Comparison of ENCODE assay signal across 18 cellular contexts in the genomic region with DNA sequence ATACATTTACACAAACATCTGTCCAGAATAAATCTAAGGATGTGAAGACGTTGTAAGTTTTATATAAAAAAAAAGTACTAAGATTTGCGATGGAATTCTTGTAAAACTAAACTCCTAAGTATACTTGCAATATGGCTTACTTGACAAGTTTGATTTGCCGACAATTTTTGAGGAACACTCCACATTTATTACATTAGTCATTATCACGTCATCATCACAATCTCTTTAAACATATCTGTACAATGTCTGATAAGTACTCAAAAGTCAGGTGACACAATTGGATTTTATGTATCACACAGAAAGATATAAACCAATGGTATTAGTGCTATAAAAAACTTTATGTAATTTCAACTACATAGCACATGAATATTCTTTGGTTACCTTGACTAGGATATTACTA.
"Had no signal": no experiment of that assay in that cellular context is flagged by ENCODE, and none has a peak within 500 bp of the region (broad histone marks: within the 10 kb centered on the region; RNA-seq: fewer than 3 reads in every experiment).

No MANE protein-coding gene starts in this region.

- H3K4me2 ChIP-seq: hepatocyte had no signal

- FAIRE-seq: endothelial cell of umbilical vein, frontal cortex, keratinocyte had no signal

- H3K27me3 ChIP-seq: colonic mucosa, esophagus muscularis mucosa, foreskin keratinocyte, gastroesophageal sphincter, heart left ventricle, hepatocyte, left lung had no signal

- H3K27ac ChIP-seq: colonic mucosa, esophagus muscularis mucosa, foreskin keratinocyte, gastroesophageal sphincter, heart left ventricle, hepatocyte, left lung, lower lobe of right lung had no signal

- H3K4me1 ChIP-seq: colonic mucosa, esophagus muscularis mucosa, foreskin keratinocyte, gastroesophageal sphincter, heart left ventricle, left lung, lower lobe of right lung had no signal

- H3K4me3 ChIP-seq: colonic mucosa, esophagus muscularis mucosa, gastroesophageal sphincter, heart left ventricle, hepatocyte, left lung, lower lobe of right lung, mucosa of descending colon had no signal

- ATAC-seq: effector memory CD8-positive, alpha-beta T cell; foreskin keratinocyte; gastroesophageal sphincter; heart left ventricle; left cardiac atrium; left lung; left ventricle myocardium superior; lower lobe of right lung; mucosa of descending colon had no signal

- H3K9me3 ChIP-seq: colonic mucosa, esophagus muscularis mucosa, gastroesophageal sphincter, heart left ventricle, left lung, lower lobe of right lung, mucosa of descending colon had no signal

- H3K36me3 ChIP-seq: colonic mucosa, esophagus muscularis mucosa, gastroesophageal sphincter, heart left ventricle, left lung, lower lobe of right lung had no signal

- DNase-seq: colonic mucosa; cortex of kidney; effector CD8-positive, alpha-beta T cell; effector memory CD8-positive, alpha-beta T cell; foreskin keratinocyte; heart left ventricle; left cardiac atrium; left lung; left ventricle myocardium superior; lower lobe of right lung; mesenchymal stem cell; mucosa of descending colon had no signal
